Comparison of ENCODE assay signal across 28 cellular contexts in the genomic region with DNA sequence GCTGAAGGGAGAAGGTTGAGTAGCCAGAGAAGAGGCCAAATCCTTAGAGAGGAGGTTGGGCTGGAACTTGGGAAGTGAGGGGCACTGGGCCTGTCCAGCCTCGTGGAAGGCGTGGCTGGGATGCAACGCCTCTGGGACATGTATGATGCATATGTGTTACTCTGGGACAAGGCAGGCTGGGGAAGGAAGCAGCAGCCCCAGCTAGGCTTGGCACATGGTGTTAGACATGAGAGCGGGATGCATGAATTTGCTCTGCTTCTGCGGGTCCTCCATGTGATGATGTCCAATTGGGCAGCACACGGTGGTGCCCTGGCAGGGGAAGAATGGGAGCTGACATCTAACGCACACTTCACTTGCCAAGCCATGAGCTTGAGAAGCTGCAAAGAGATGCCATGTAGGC. TPM values are rescaled to one million over a fixed set of nuclear protein-coding genes. Genes with fewer than 3 reads are reported as not detected.
"Had no signal": no experiment of that assay in that cellular context is flagged by ENCODE, and none has a peak within 500 bp of the region (broad histone marks: within the 10 kb centered on the region; RNA-seq: fewer than 3 reads in every experiment).

No MANE protein-coding gene starts in this region.

- H3K27ac ChIP-seq: brain microvascular endothelial cell, left lung, lower lobe of right lung, pancreas, psoas muscle, spleen, thoracic aorta, vagina had no signal

- DNase-seq: activated CD4-positive, alpha-beta T cell treated with anti-CD3 and anti-CD28 coated beads for 48 hours; activated CD4-positive, alpha-beta T cell treated with anti-CD3 and anti-CD28 coated beads, Interleukin-2, amount 50 U/mL, for 48 hours; activated CD8-positive, alpha-beta memory T cell treated with anti-CD3 and anti-CD28 coated beads for 24 hours; activated effector memory CD4-positive, alpha-beta T cell treated with Interleukin-2 at 50 U/mL for 16 hours; activated naive CD4-positive, alpha-beta T cell treated with Interleukin-2 at 50 U/mL for 16 hours; brain microvascular endothelial cell; caudate nucleus; endodermal cell; foreskin fibroblast; hypothalamus; immature natural killer cell; kidney glomerular epithelial cell; left lung; lower lobe of right lung; mesendoderm; mucosa of descending colon; nephron progenitor cell; nucleus accumbens; psoas muscle; spleen; stimulated activated naive CD4-positive, alpha-beta T cell treated with Interleukin-2 at 50 U/mL for 16 hours; trophoblast cell had no signal

- FAIRE-seq: astrocyte, pancreas, TTC549 had no signal

RNA-seq across cellular contexts. Expression of a gene that starts 21.3 kb away (rescaled TPM):
- total RNA-seq: myocyte had no signal
